ENCODE assay signal across 14 cellular contexts in the genomic region with DNA sequence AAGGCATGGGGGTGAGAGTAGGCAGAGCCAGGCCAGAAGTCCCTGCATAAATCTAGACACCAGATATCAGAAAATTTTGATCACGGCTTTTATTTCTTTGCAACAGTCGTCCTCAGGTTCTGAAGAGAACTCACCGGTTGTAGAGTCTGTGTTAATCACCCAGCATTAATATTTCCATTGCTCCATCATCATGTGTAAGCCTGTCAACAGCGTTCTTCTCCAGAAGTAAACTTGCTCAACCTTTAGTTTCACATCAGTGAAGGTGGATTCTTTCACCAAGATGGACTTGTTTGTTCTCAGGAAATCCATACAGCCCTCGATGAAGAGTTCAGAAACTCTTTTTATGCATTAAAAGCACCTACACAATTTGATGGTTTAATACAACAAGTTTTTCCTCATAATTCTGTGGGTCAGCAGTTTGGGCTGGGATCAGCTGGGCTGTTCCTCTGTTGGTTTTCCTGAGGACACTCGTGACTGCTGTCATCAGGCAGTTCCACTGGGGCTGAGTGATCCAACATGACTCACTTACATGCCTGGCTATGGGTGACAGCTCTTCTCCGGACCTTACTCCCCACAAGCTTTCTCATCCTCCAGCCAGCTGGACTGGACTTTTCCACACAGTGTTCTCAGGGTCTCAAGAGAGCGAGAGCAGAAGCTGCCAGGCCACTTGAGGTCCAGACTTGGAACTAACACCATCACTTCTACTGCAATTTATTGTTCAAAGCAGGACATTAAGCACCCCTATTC.
DNase-seq lines count a peak whose midpoint lies in the region; ATAC-seq, FAIRE-seq and TF ChIP-seq lines count a peak whose summit lies in the region.
"Had no signal": no experiment of that assay in that cellular context is flagged by ENCODE, and none has a peak within 500 bp of the region (broad histone marks: within the 10 kb centered on the region; RNA-seq: fewer than 3 reads in every experiment).

No MANE protein-coding gene starts in this region.

- TF ChIP-seq CTCF in ascending aorta (IDR thresholded peaks at IDR 0.05) (no peak), pancreas (IDR thresholded peaks at IDR 0.05) (no peak)

- FAIRE-seq in pancreas (lab: Jason Lieb, UNC) (no peak), frontal cortex (lab: Jason Lieb, UNC) (no peak)

- 73 to 77% methylated on average over 8 of the region's 8 CpGs for WGBS in pancreas, 2 donors

- H3K4me3 ChIP-seq in ascending aorta (no peak overlapping the region), pancreas (no peak overlapping the region)
- H3K4me3 ChIP-seq in CD4-positive, alpha-beta memory T cell (ENCODE audit: low read length in 2 of 2) = no peak overlapping the region
- H3K4me3 ChIP-seq: dorsolateral prefrontal cortex had no signal

- H3K4me3 Mint-ChIP-seq in CD4-positive, alpha-beta memory T cell = no peak overlapping the region

- no peaks in the 10 kb centered on the region for H3K36me3 Mint-ChIP-seq in CD4-positive, alpha-beta memory T cell
- H3K36me3 Mint-ChIP-seq: naive B cell had no signal

- DNase-seq in CD1c-positive myeloid dendritic cell (ENCODE audit: extremely low spot score) = peak; percentile 3
- peak; percentile 16 to 75 for DNase-seq in ascending aorta (ENCODE audit: low spot score in 2 of 2)
- peak; percentile 52 for DNase-seq in left cardiac atrium
- peak in 1 of 6 donors; percentile 31 for DNase-seq in pancreas
- DNase-seq in CD4-positive, alpha-beta memory T cell = no peak
- no peak for DNase-seq in NOMO-1 treated with DMSO at 0.1 percent for 48 hours (lab: John Stamatoyannopoulos, UW; ENCODE audit: unreplicated experiment)
- no peak for DNase-seq in frontal cortex (ENCODE audit: low spot score in 2 of 2)
- DNase-seq: activated CD8-positive, alpha-beta memory T cell treated with anti-CD3 and anti-CD28 coated beads for 24 hours; activated naive CD4-positive, alpha-beta T cell treated with anti-CD3 and anti-CD28 coated beads, Interleukin-2, amount 50 U/mL, for 16 hours; dorsolateral prefrontal cortex; GDM1; naive B cell; NCI-H2171 treated with DMSO at 0.1 percent for 48 hours had no signal

- no peak overlapping the region for H3K27ac Mint-ChIP-seq in CD4-positive, alpha-beta memory T cell
- H3K27ac Mint-ChIP-seq: naive B cell had no signal

- H3K4me1 ChIP-seq in ascending aorta (no peaks in the 10 kb centered on the region), pancreas (peaks cover 0 to 5% (median 5%) of the 10 kb centered on the region in 3 donors)
- H3K4me1 ChIP-seq in CD4-positive, alpha-beta memory T cell (ENCODE audit: insufficient read depth, low read length) = no peaks in the 10 kb centered on the region

- peaks cover 0 to under 1% (median 0%) of the 10 kb centered on the region in 8 donors for H3K9me3 Mint-ChIP-seq in CD4-positive, alpha-beta memory T cell
- H3K9me3 Mint-ChIP-seq: naive B cell had no signal

- ATAC-seq in left cardiac atrium (peak; percentile 82 to 99), pancreas (peak in 3 of 4 donors; percentile 21 to 65 (median 63)), HG02970 (IDR thresholded peaks at IDR 0.05; ENCODE audit: low FRiP score, unreplicated experiment) (no peak)

- H3K4me1 Mint-ChIP-seq in CD4-positive, alpha-beta memory T cell = no peaks in the 10 kb centered on the region
- H3K4me1 Mint-ChIP-seq: naive B cell had no signal

- no peaks in the 10 kb centered on the region for H3K36me3 ChIP-seq in ascending aorta
- H3K36me3 ChIP-seq in pancreas = no peaks in the 10 kb centered on the region
- no peaks in the 10 kb centered on the region for H3K36me3 ChIP-seq in CD4-positive, alpha-beta memory T cell (ENCODE audit: insufficient read depth, low read length)

- POLR2A ChIA-PET in CD4-positive, alpha-beta memory T cell (lab: Charles Lee; ENCODE audit: partially characterized antibody) = no interaction called here

- H3K27me3 ChIP-seq in ascending aorta (no peaks in the 10 kb centered on the region), pancreas (no peaks in the 10 kb centered on the region)
- H3K27me3 ChIP-seq in CD4-positive, alpha-beta memory T cell (ENCODE audit: insufficient read depth, low read length) = no peaks in the 10 kb centered on the region
- H3K27me3 ChIP-seq: dorsolateral prefrontal cortex had no signal

- H3K9me3 ChIP-seq in ascending aorta = no peaks in the 10 kb centered on the region
- H3K9me3 ChIP-seq in pancreas = no peaks in the 10 kb centered on the region
- H3K9me3 ChIP-seq in CD4-positive, alpha-beta memory T cell (ENCODE audit: control insufficient read depth in 1 of 2, low read length in 2 of 2) = no peaks in the 10 kb centered on the region

- CTCF ChIA-PET in CD4-positive, alpha-beta memory T cell (lab: Charles Lee; ENCODE audit: partially characterized antibody) = no interaction called here

- H3K27me3 Mint-ChIP-seq in CD4-positive, alpha-beta memory T cell = peaks cover 2 to 6% of the 10 kb centered on the region in 2 donors

- intact Hi-C loops in ascending aorta (cut with DNase I) = no loop called here
- intact Hi-C loops in left cardiac atrium (cut with DNase I) = no loop called here
- intact Hi-C loops in pancreas (cut with DNase I) = no loop called here
- intact Hi-C loops in CD4-positive, alpha-beta memory T cell (cut with micrococcal nuclease) = no loop called here

- H3K27ac ChIP-seq in ascending aorta (no peak overlapping the region), pancreas (no peak overlapping the region)
- no peak overlapping the region for H3K27ac ChIP-seq in CD4-positive, alpha-beta memory T cell (ENCODE audit: low read depth, low read length)
- H3K27ac ChIP-seq: dorsolateral prefrontal cortex had no signal

Comparison
In these comparisons a context has a peak if more than half of its experiments do, and no peak if none do; other contexts are left out.
1. DNase-seq: peak in CD1c-positive myeloid dendritic cell (single experiment), ascending aorta (2 of 2) and left cardiac atrium (single experiment); none in CD4-positive, alpha-beta memory T cell (0 of 5), NOMO-1 treated with DMSO at 0.1 percent for 48 hours (single experiment) and frontal cortex (0 of 2).